In genomic region chr2:85355073-85355410, GRCh38 we compare ENCODE assay signal across 8 cellular contexts. TPM values are rescaled to one million over a fixed set of nuclear protein-coding genes. Genes with fewer than 3 reads are reported as not detected.
DNase-seq lines count a peak whose midpoint lies in the region; ATAC-seq, FAIRE-seq and TF ChIP-seq lines count a peak whose summit lies in the region.

No MANE protein-coding gene starts in this region.

- peaks cover 39% of the 10 kb centered on the region for H3K36me3 ChIP-seq in NT2/D1 (ENCODE audit: insufficient read depth, insufficient read length, low read length)
- H3K36me3 ChIP-seq in parathyroid adenoma (ENCODE audit: control insufficient read depth, insufficient read depth, low read length) = no peaks in the 10 kb centered on the region

- H2AFZ ChIP-seq in parathyroid adenoma = peak overlapping the region; percentile 94

- DNase-seq in AG04450 (ENCODE audit: low read depth, low spot score) (no peak), NT2/D1 (ENCODE audit: low read depth, low spot score) (no peak), epithelial cell of prostate (ENCODE audit: low read depth, low spot score) (no peak), COR-L47 (lab: John Stamatoyannopoulos, UW) (no peak), frontal cortex (ENCODE audit: low spot score in 2 of 2) (no peak)
- DNase-seq in activated CD4-positive, alpha-beta T cell treated with anti-CD3 and anti-CD28 coated beads for 4 hours = no peak

- H3K4me2 ChIP-seq in parathyroid adenoma (ENCODE audit: low read length) = peak overlapping the region; percentile 97

- no peaks in the 10 kb centered on the region for H3K9me3 ChIP-seq in AG04450 (ENCODE audit: control insufficient read depth, insufficient read depth, low read length)
- no peaks in the 10 kb centered on the region for H3K9me3 ChIP-seq in NT2/D1 (ENCODE audit: insufficient read depth, low read length)
- no peaks in the 10 kb centered on the region for H3K9me3 ChIP-seq in parathyroid adenoma (ENCODE audit: control insufficient read depth, low read length)

- H3K4me3 ChIP-seq in AG04450 (ENCODE audit: low read depth, low read length) (peak overlapping the region; percentile 65), NT2/D1 (ENCODE audit: insufficient read length, low read depth) (peak overlapping the region; percentile 94), parathyroid adenoma (ENCODE audit: low read depth, low read length) (peak overlapping the region; percentile 99)

- H3K4me1 ChIP-seq in NT2/D1 (ENCODE audit: insufficient read depth, insufficient read length) (no peaks in the 10 kb centered on the region), parathyroid adenoma (no peaks in the 10 kb centered on the region)

- H3K27me3 ChIP-seq in AG04450 (ENCODE audit: control insufficient read depth, insufficient read depth, low read length) (no peaks in the 10 kb centered on the region), NT2/D1 (ENCODE audit: insufficient read depth, insufficient read length) (no peaks in the 10 kb centered on the region), parathyroid adenoma (ENCODE audit: control insufficient read depth, insufficient read depth, low read length) (no peaks in the 10 kb centered on the region)

- POLR2A ChIA-PET in AG04450 (lab: Yijun Ruan, JAX) = interaction anchor here (0.6 to 2.7 kb wide), 19 partner anchors 9 to 285 kb away, joined by 3 to 23 read pairs (median 4); partner anchors contain the start of genes C2orf68, MAT2A, RNF181 and SH2D6

- CTCF ChIA-PET in AG04450 (lab: Charles Lee) = interaction anchor here (1.0 to 1.6 kb wide), 2 partner anchors 196 to 202 kb away, joined by 3 to 8 read pairs; no protein-coding TSS in a partner anchor

- ATAC-seq in GM19467 (IDR thresholded peaks at IDR 0.05; ENCODE audit: unreplicated experiment) = peak; percentile 4

- H3K9ac ChIP-seq in NT2/D1 (ENCODE audit: insufficient read length, low read depth) = peak overlapping the region; percentile 97
- peak overlapping the region; percentile 30 for H3K9ac ChIP-seq in parathyroid adenoma

- TF ChIP-seq CTCF in AG04450 (IDR thresholded peaks at IDR 0.05; ENCODE audit: low read depth, low read length) = no peak
- no peak for TF ChIP-seq CTCF in parathyroid adenoma (IDR thresholded peaks at IDR 0.05)

- peaks cover 16% of the 10 kb centered on the region for H3K79me2 ChIP-seq in parathyroid adenoma

- H3K27ac ChIP-seq in AG04450 (ENCODE audit: low read depth, low read length) (no peak overlapping the region), epithelial cell of prostate (peak overlapping the region; percentile 79), parathyroid adenoma (peak overlapping the region; percentile 67)

- no peak for FAIRE-seq in frontal cortex (lab: Jason Lieb, UNC)

RNA-seq across cellular contexts. Expression of gene ELMOD3, which starts 0.5 kb away (rescaled TPM):
- polyA plus RNA-seq in AG04450 (2011; rRNA removed) = 17.2 and 17.8 TPM in 2 replicates
- polyA minus RNA-seq in AG04450 (2011; rRNA and poly(A)+ RNA removed) = 16.1 and 17.1 TPM in 2 replicates
- 17.1 TPM for total RNA-seq in frontal cortex

RNA-seq across cellular contexts. Expression of gene RETSAT, which starts 0.7 kb away (rescaled TPM):
- 35.5 and 38.0 TPM in 2 replicates for polyA plus RNA-seq in AG04450 (2011; rRNA removed)
- polyA minus RNA-seq in AG04450 (2011; rRNA and poly(A)+ RNA removed) = 42.1 and 47.4 TPM in 2 replicates
- 11.8 TPM for total RNA-seq in frontal cortex

RNA-seq across cellular contexts. Expression of gene TGOLN2, which starts 27.3 kb away (rescaled TPM):
- polyA plus RNA-seq in AG04450 (2011; rRNA removed) = 121 and 155 TPM in 2 replicates
- 69.4 and 78.0 TPM in 2 replicates for polyA minus RNA-seq in AG04450 (2011; rRNA and poly(A)+ RNA removed)
- 30.6 TPM for total RNA-seq in frontal cortex

RNA-seq across cellular contexts. Expression of gene CAPG, which starts 55.1 kb away (rescaled TPM):
- 70.5 and 97.8 TPM in 2 replicates for polyA plus RNA-seq in AG04450 (2011; rRNA removed)
- polyA minus RNA-seq in AG04450 (2011; rRNA and poly(A)+ RNA removed) = 34.6 and 62.9 TPM in 2 replicates
- 9.0 TPM for total RNA-seq in frontal cortex
